In the genomic region with DNA sequence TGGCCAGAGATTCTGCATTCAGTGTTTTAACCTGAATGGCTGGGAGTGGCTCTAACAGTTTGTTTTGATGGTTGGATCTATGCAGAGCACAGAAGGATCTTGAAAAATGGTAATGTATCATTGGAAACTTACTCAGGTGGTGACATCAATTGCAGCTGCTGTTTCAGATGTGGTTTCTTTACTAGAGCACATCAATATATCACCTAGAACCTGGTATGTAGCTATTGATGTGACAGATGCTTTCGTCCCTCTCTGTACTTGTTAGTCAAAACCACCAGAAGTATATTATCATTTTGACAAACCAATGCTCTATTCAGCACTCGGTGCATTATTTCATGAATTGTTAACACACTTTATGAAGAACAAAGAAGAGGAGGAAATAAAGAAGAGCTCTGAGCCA, we compare ENCODE assay signal across 35 cellular contexts. TPM values are rescaled to one million over a fixed set of nuclear protein-coding genes. Genes with fewer than 3 reads are reported as not detected.
DNase-seq lines count a peak whose midpoint lies in the region; ATAC-seq and TF ChIP-seq lines count a peak whose summit lies in the region.
"Had no signal": no experiment of that assay in that cellular context is flagged by ENCODE, and none has a peak within 500 bp of the region (broad histone marks: within the 10 kb centered on the region; RNA-seq: fewer than 3 reads in every experiment).

No MANE protein-coding gene starts in this region.

- no peak for TF ChIP-seq POLR2A in lower leg skin (IDR thresholded peaks at IDR 0.05)
- no peak for TF ChIP-seq POLR2A in tibial nerve (IDR thresholded peaks at IDR 0.05)

- H3K27ac Mint-ChIP-seq in activated naive CD4-positive, alpha-beta T cell treated with anti-CD3 and anti-CD28 coated beads for 36 hours, result peak overlapping the region; percentile 5
- H3K27ac Mint-ChIP-seq in activated CD8-positive, alpha-beta T cell treated with anti-CD3 and anti-CD28 coated beads, Interleukin-2, amount 10 ng/mL, durations not matched to agents 7 days and 5 days, result no peak overlapping the region
- peak overlapping the region; percentile 8 to 92 (median 82) for H3K27ac Mint-ChIP-seq in naive thymus-derived CD8-positive, alpha-beta T cell
- H3K27ac Mint-ChIP-seq: stimulated activated naive B cell treated with anti-CD40 and anti-IgM and Interleukin-4, amounts not matched to agents 10 μg/mL and 1 μg/mL and 100 μg/mL, for 72 hours had no signal

- no peaks in the 10 kb centered on the region for H3K27me3 Mint-ChIP-seq in activated naive CD4-positive, alpha-beta T cell treated with anti-CD3 and anti-CD28 coated beads for 36 hours (ENCODE audit: low read depth)
- H3K27me3 Mint-ChIP-seq in activated CD8-positive, alpha-beta T cell treated with anti-CD3 and anti-CD28 coated beads, Interleukin-2, amount 10 ng/mL, durations not matched to agents 7 days and 5 days (ENCODE audit: low read depth), result peaks cover 13% of the 10 kb centered on the region
- peaks cover 0 to 3% (median 0%) of the 10 kb centered on the region in 5 donors for H3K27me3 Mint-ChIP-seq in naive thymus-derived CD8-positive, alpha-beta T cell

- 0 out of 2 replicates have a peak, but pooled peaks cover 1% of the 10 kb centered on the region for H3K27me3 ChIP-seq in GM06990 (replicated peaks; ENCODE audit: control insufficient read depth, insufficient read depth, low read length)
- no peaks in the 10 kb centered on the region for H3K27me3 ChIP-seq in tibial nerve
- no peaks in the 10 kb centered on the region for H3K27me3 ChIP-seq in colonic mucosa
- H3K27me3 ChIP-seq: BLaER1, cardiac muscle cell, esophagus muscularis mucosa, right atrium auricular region, uterus had no signal

- H3K27ac ChIP-seq in tibial nerve, result no peak overlapping the region
- no peak overlapping the region for H3K27ac ChIP-seq in colonic mucosa
- H3K27ac ChIP-seq: BLaER1, cardiac muscle cell, esophagus muscularis mucosa, heart right ventricle, right atrium auricular region, thoracic aorta, uterus had no signal

- 31 to 52% methylated on average over 2 of the region's 2 CpGs for WGBS in lower leg skin, 2 donors
- 72% methylated on average over 2 of the region's 2 CpGs for whole genome bisulfite sequencing in tibial nerve, 2 donors

- H3K4me3 ChIP-seq in GM06990 (replicated peaks; ENCODE audit: low read depth, low read length) (no peak overlapping the region), lower leg skin (ENCODE audit: low read depth, poor library complexity, severe bottlenecking) (no peak overlapping the region), tibial nerve (no peak overlapping the region), colonic mucosa (no peak overlapping the region)
- H3K4me3 ChIP-seq: BLaER1, cardiac muscle cell, esophagus muscularis mucosa, HAP-1, heart right ventricle, lung, right atrium auricular region, spleen, thoracic aorta, uterus had no signal

- H3K36me3 ChIP-seq in GM06990 (ENCODE audit: control insufficient read depth, insufficient read depth, low read length) (no peaks in the 10 kb centered on the region), tibial nerve (no peaks in the 10 kb centered on the region), colonic mucosa (no peaks in the 10 kb centered on the region)
- H3K36me3 ChIP-seq: BLaER1, cardiac muscle cell, esophagus muscularis mucosa, HAP-1, heart right ventricle, right atrium auricular region, spleen, thoracic aorta, uterus had no signal

- H3K9me3 Mint-ChIP-seq in activated naive CD4-positive, alpha-beta T cell treated with anti-CD3 and anti-CD28 coated beads for 36 hours, result no peaks in the 10 kb centered on the region
- H3K9me3 Mint-ChIP-seq in activated CD8-positive, alpha-beta T cell treated with anti-CD3 and anti-CD28 coated beads, Interleukin-2, amount 10 ng/mL, durations not matched to agents 7 days and 5 days (ENCODE audit: insufficient read depth), result no peaks in the 10 kb centered on the region
- H3K9me3 Mint-ChIP-seq in naive thymus-derived CD8-positive, alpha-beta T cell, result no peaks in the 10 kb centered on the region

- peak; percentile 48 for DNase-seq in activated naive CD4-positive, alpha-beta T cell treated with anti-CD3 and anti-CD28 coated beads for 36 hours
- DNase-seq in activated naive CD4-positive, alpha-beta T cell treated with anti-CD3 and anti-CD28 coated beads, Interleukin-2, amount 50 U/mL, for 16 hours, result no peak
- DNase-seq in GM06990 (ENCODE audit: extremely low read depth, insufficient read length) (peak; percentile 6), lower leg skin (ENCODE audit: low spot score in 2 of 2) (no peak), tibial nerve (ENCODE audit: low spot score in 2 of 2) (no peak), colonic mucosa (no peak)
- DNase-seq in activated CD8-positive, alpha-beta T cell treated with anti-CD3 and anti-CD28 coated beads, Interleukin-2, amount 10 ng/mL, durations not matched to agents 7 days and 5 days, result no peak
- DNase-seq in naive thymus-derived CD8-positive, alpha-beta T cell, result peak in 8 of 10 donors; percentile 21 to 84 (median 54)
- DNase-seq: activated CD4-positive, CD25-positive, alpha-beta regulatory T cell; activated effector memory CD4-positive, alpha-beta T cell treated with anti-CD3 and anti-CD28 coated beads, Interleukin-2, amount 50 U/mL, for 16 hours; aorta; DMS79 treated with DMSO at 0.1 percent for 48 hours; foreskin melanocyte; heart right ventricle; NCI-H1092 treated with DMSO at 0.1 percent for 48 hours; NCI-H187; NCI-H2171 treated with DMSO at 0.1 percent for 48 hours; NCI-H524; SHP77; spleen; stimulated activated CD4-positive, alpha-beta T cell treated with anti-CD3 and anti-CD28 coated beads, Interleukin-4, amount 100 ng/mL, for 4 hours; stimulated activated naive B cell treated with anti-CD40 and anti-IgM and Interleukin-4, amounts not matched to agents 10 μg/mL and 1 μg/mL and 100 μg/mL, for 72 hours; SW 1271; uterus had no signal

- intact Hi-C loops in activated naive CD4-positive, alpha-beta T cell treated with anti-CD3 and anti-CD28 coated beads for 36 hours (cut with micrococcal nuclease), result loop anchor here (1.0 to 2.0 kb wide), 4 partner anchors 9 to 378 kb away; no protein-coding TSS in a partner anchor
- intact Hi-C loops in lower leg skin (cut with DNase I; ENCODE audit: low total_unique reads), result no loop called here
- intact Hi-C loops in colonic mucosa (cut with DNase I), result no loop called here

- no peak for TF ChIP-seq CTCF in GM06990 (IDR thresholded peaks at IDR 0.05; ENCODE audit: insufficient read depth, low read length, poor library complexity, severe bottlenecking)
- no peak for TF ChIP-seq CTCF in lower leg skin (IDR thresholded peaks at IDR 0.05)
- no peak for TF ChIP-seq CTCF in tibial nerve (IDR thresholded peaks at IDR 0.05)
- no peak for TF ChIP-seq CTCF in colonic mucosa (IDR thresholded peaks at IDR 0.05)

- TF ChIP-seq EP300 in tibial nerve (IDR thresholded peaks at IDR 0.05), result no peak

- H3K9ac ChIP-seq in colonic mucosa (ENCODE audit: low read depth in 2 of 2, low read length in 2 of 2), result no peak overlapping the region
- H3K9ac ChIP-seq: BLaER1 had no signal

- H3K36me3 Mint-ChIP-seq in activated naive CD4-positive, alpha-beta T cell treated with anti-CD3 and anti-CD28 coated beads for 36 hours (ENCODE audit: low read depth), result no peaks in the 10 kb centered on the region
- no peaks in the 10 kb centered on the region for H3K36me3 Mint-ChIP-seq in activated CD8-positive, alpha-beta T cell treated with anti-CD3 and anti-CD28 coated beads, Interleukin-2, amount 10 ng/mL, durations not matched to agents 7 days and 5 days (ENCODE audit: low read depth)
- peaks cover 0 to 2% (median 0%) of the 10 kb centered on the region in 3 donors for H3K36me3 Mint-ChIP-seq in naive thymus-derived CD8-positive, alpha-beta T cell
- H3K36me3 Mint-ChIP-seq: stimulated activated naive B cell treated with anti-CD40 and anti-IgM and Interleukin-4, amounts not matched to agents 10 μg/mL and 1 μg/mL and 100 μg/mL, for 72 hours had no signal

- peak; percentile 86 for ATAC-seq in activated CD8-positive, alpha-beta T cell treated with anti-CD3 and anti-CD28 coated beads, Interleukin-2, amount 10 ng/mL, durations not matched to agents 7 days and 5 days
- ATAC-seq in naive thymus-derived CD8-positive, alpha-beta T cell, result peak; percentile 94 to 95
- ATAC-seq: heart right ventricle; Panc1; stimulated activated naive B cell treated with anti-CD40 and anti-IgM and Interleukin-4, amounts not matched to agents 10 μg/mL and 1 μg/mL and 100 μg/mL, for 72 hours had no signal

- no peak overlapping the region for H3K4me3 Mint-ChIP-seq in activated naive CD4-positive, alpha-beta T cell treated with anti-CD3 and anti-CD28 coated beads for 36 hours
- no peak overlapping the region for H3K4me3 Mint-ChIP-seq in activated CD8-positive, alpha-beta T cell treated with anti-CD3 and anti-CD28 coated beads, Interleukin-2, amount 10 ng/mL, durations not matched to agents 7 days and 5 days
- peak overlapping the region in 7 of 10 donors; percentile 6 to 68 (median 40) for H3K4me3 Mint-ChIP-seq in naive thymus-derived CD8-positive, alpha-beta T cell
- H3K4me3 Mint-ChIP-seq: neural crest cell; stimulated activated naive B cell treated with anti-CD40 and anti-IgM and Interleukin-4, amounts not matched to agents 10 μg/mL and 1 μg/mL and 100 μg/mL, for 72 hours had no signal

- peaks cover 13% of the 10 kb centered on the region for H3K4me1 Mint-ChIP-seq in activated naive CD4-positive, alpha-beta T cell treated with anti-CD3 and anti-CD28 coated beads for 36 hours (ENCODE audit: low read depth)
- peaks cover 9% of the 10 kb centered on the region for H3K4me1 Mint-ChIP-seq in activated CD8-positive, alpha-beta T cell treated with anti-CD3 and anti-CD28 coated beads, Interleukin-2, amount 10 ng/mL, durations not matched to agents 7 days and 5 days (ENCODE audit: low read depth)
- peaks cover 8 to 32% (median 18%) of the 10 kb centered on the region in 4 donors for H3K4me1 Mint-ChIP-seq in naive thymus-derived CD8-positive, alpha-beta T cell
- H3K4me1 Mint-ChIP-seq: stimulated activated naive B cell treated with anti-CD40 and anti-IgM and Interleukin-4, amounts not matched to agents 10 μg/mL and 1 μg/mL and 100 μg/mL, for 72 hours had no signal

- POLR2A ChIA-PET in activated CD8-positive, alpha-beta T cell treated with anti-CD3 and anti-CD28 coated beads, Interleukin-2, amount 10 ng/mL, durations not matched to agents 7 days and 5 days (lab: Charles Lee), result interaction anchor here (0.7 kb wide), 1 partner anchor 21 kb away, joined by 3 read pairs; no protein-coding TSS in a partner anchor
- POLR2A ChIA-PET in naive thymus-derived CD8-positive, alpha-beta T cell (lab: Charles Lee), result no interaction called here

- CTCF ChIA-PET in activated naive CD4-positive, alpha-beta T cell treated with anti-CD3 and anti-CD28 coated beads for 36 hours (lab: Charles Lee), result interaction anchor here (1.0 to 1.4 kb wide), 3 partner anchors 27 to 105 kb away, joined by 3 to 7 read pairs (median 3); no protein-coding TSS in a partner anchor
- CTCF ChIA-PET in activated CD8-positive, alpha-beta T cell treated with anti-CD3 and anti-CD28 coated beads, Interleukin-2, amount 10 ng/mL, durations not matched to agents 7 days and 5 days (lab: Charles Lee), result interaction anchor here (1.2 kb wide), 2 partner anchors 10 to 30 kb away, joined by 4 to 5 read pairs; no protein-coding TSS in a partner anchor

- no peaks in the 10 kb centered on the region for H3K4me1 ChIP-seq in tibial nerve
- H3K4me1 ChIP-seq in colonic mucosa, result no peaks in the 10 kb centered on the region
- H3K4me1 ChIP-seq: esophagus muscularis mucosa, HAP-1, heart right ventricle, right atrium auricular region, spleen, uterus had no signal

- no peaks in the 10 kb centered on the region for H3K9me3 ChIP-seq in tibial nerve
- H3K9me3 ChIP-seq in colonic mucosa, result no peaks in the 10 kb centered on the region
- H3K9me3 ChIP-seq: HAP-1, right atrium auricular region, thoracic aorta, uterus had no signal

RNA-seq across cellular contexts. Expression of gene SCN3B, which starts 26.6 kb away (rescaled TPM):
- not detected for total RNA-seq in activated naive CD4-positive, alpha-beta T cell treated with anti-CD3 and anti-CD28 coated beads for 36 hours
- not detected for total RNA-seq in activated CD8-positive, alpha-beta T cell treated with anti-CD3 and anti-CD28 coated beads, Interleukin-2, amount 10 ng/mL, durations not matched to agents 7 days and 5 days
- total RNA-seq in naive thymus-derived CD8-positive, alpha-beta T cell, result not detected
- polyA plus RNA-seq in naive thymus-derived CD8-positive, alpha-beta T cell, result not detected
- total RNA-seq in lower leg skin (1 to 10 TPM in 2 of 4 donors, under 1 TPM in 2; 0.51 to 5.1 (median 0.92) TPM), tibial nerve (1 to 10 TPM in 2 of 4 donors, under 1 TPM in 2; under 0.01 to 3.6 (median 1.3) TPM), colonic mucosa (1 to 10 TPM in 1 of 2 donors, under 1 TPM in 1; 0.30 to 1.2 TPM)
- total RNA-seq: HT-29, mononuclear cell had no signal

Comparison
In these comparisons a context has a peak if more than half of its experiments do, and no peak if none do; other contexts are left out.
1. DNase-seq: peak in activated naive CD4-positive, alpha-beta T cell treated with anti-CD3 and anti-CD28 coated beads for 36 hours (single experiment), GM06990 (single experiment) and naive thymus-derived CD8-positive, alpha-beta T cell (8 of 10); none in activated naive CD4-positive, alpha-beta T cell treated with anti-CD3 and anti-CD28 coated beads, Interleukin-2, amount 50 U/mL, for 16 hours (single experiment), activated CD8-positive, alpha-beta T cell treated with anti-CD3 and anti-CD28 coated beads, Interleukin-2, amount 10 ng/mL, durations not matched to agents 7 days and 5 days (single experiment), lower leg skin (0 of 2), tibial nerve (0 of 2) and colonic mucosa (single experiment).
2. H3K4me3 Mint-ChIP-seq: peak in naive thymus-derived CD8-positive, alpha-beta T cell (7 of 10); none in activated naive CD4-positive, alpha-beta T cell treated with anti-CD3 and anti-CD28 coated beads for 36 hours (single experiment) and activated CD8-positive, alpha-beta T cell treated with anti-CD3 and anti-CD28 coated beads, Interleukin-2, amount 10 ng/mL, durations not matched to agents 7 days and 5 days (single experiment).